Comparison of ENCODE assay signal across 8 cellular contexts in the genomic region with DNA sequence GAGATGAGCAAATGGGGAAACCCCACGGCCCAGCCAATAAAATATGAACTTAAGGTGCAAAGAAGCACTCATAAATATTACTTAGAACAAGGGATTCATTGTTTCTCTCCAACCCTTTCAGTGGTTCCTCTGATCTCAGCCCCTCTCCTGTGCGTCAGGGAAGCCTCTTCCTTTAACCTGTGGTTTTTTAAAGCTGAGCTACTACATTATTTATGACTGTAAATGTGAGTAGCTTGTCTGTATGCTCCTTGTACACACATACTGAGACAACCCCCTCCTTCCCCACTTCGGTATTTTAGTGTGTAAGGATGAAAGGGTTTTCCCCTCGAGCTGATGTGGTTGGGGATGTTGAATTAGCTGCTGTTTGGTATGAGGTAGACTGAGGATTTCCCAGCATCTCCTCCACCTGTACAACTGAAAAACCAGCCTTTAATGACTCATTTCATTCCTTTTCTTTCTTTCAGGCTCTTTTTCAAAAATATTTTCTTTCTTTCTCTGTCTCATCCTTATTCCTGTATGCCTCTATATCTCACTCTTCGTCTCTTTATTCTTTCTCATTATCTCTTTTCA. TPM values are rescaled to one million over a fixed set of nuclear protein-coding genes. Genes with fewer than 3 reads are reported as not detected.
DNase-seq lines count a peak whose midpoint lies in the region; ATAC-seq and TF ChIP-seq lines count a peak whose summit lies in the region.

No MANE protein-coding gene starts in this region.

- in situ Hi-C loops in Caki2 (cut with HindIII; ENCODE audit: low pct_unique_long_range_greater_than_20kb, low sequenced_read_pairs) = no loop called here

- H3K27me3 ChIP-seq in suprapubic skin (no peaks in the 10 kb centered on the region), colonic mucosa (no peaks in the 10 kb centered on the region)

- no peak overlapping the region for H3K9ac ChIP-seq in colonic mucosa (ENCODE audit: low read depth in 2 of 2, low read length in 2 of 2)

- H3K36me3 ChIP-seq in suprapubic skin (no peaks in the 10 kb centered on the region), colonic mucosa (no peaks in the 10 kb centered on the region)

- 46% methylated on average over 5 of the region's 5 CpGs for WGBS in suprapubic skin

- H3K27ac ChIP-seq in suprapubic skin (no peak overlapping the region), colonic mucosa (no peak overlapping the region)

- H3K4me3 ChIP-seq in suprapubic skin (no peak overlapping the region), colonic mucosa (no peak overlapping the region)

- ATAC-seq in GM19397 (IDR thresholded peaks at IDR 0.05; ENCODE audit: unreplicated experiment) (peak; percentile 94), HG03175 (IDR thresholded peaks at IDR 0.05; ENCODE audit: unreplicated experiment) (peak; percentile 90)

- H3K9me3 ChIP-seq in suprapubic skin = no peaks in the 10 kb centered on the region
- no peaks in the 10 kb centered on the region for H3K9me3 ChIP-seq in colonic mucosa

- DNase-seq in Caki2 (ENCODE audit: low read depth) (peak; percentile 98), amniotic epithelial cell (ENCODE audit: low read depth) (peak; percentile 62), suprapubic skin (ENCODE audit: low spot score in 2 of 2) (no peak), colonic mucosa (no peak), NCI-H1092 (lab: John Stamatoyannopoulos, UW) (no peak)
- no peak for DNase-seq in activated naive CD4-positive, alpha-beta T cell treated with anti-CD3 and anti-CD28 coated beads, Interleukin-2, amount 50 U/mL, for 16 hours

- no peaks in the 10 kb centered on the region for H3K4me1 ChIP-seq in suprapubic skin
- no peaks in the 10 kb centered on the region for H3K4me1 ChIP-seq in colonic mucosa

- intact Hi-C loops in colonic mucosa (cut with DNase I) = no loop called here

- TF ChIP-seq CTCF in suprapubic skin (IDR thresholded peaks at IDR 0.05) = no peak
- no peak for TF ChIP-seq CTCF in colonic mucosa (IDR thresholded peaks at IDR 0.05)

- TF ChIP-seq POLR2A in suprapubic skin (IDR thresholded peaks at IDR 0.05) = no peak

- no peak for TF ChIP-seq EP300 in suprapubic skin (IDR thresholded peaks at IDR 0.05)

RNA-seq across cellular contexts. Expression of a gene that starts 6.4 kb away (rescaled TPM):
- total RNA-seq in Caki2 (2014; rRNA removed; shearing (Covaris generic); ENCODE audit: low replicate concordance) = not detected in 2 replicates
- under 1 TPM in 1 of 4 donors, not detected in 3; 0.13 TPM for total RNA-seq in suprapubic skin
- 1 to 10 TPM; 2.4 to 3.2 TPM for total RNA-seq in colonic mucosa

Comparison
In these comparisons a context has a peak if more than half of its experiments do, and no peak if none do; other contexts are left out.
1. DNase-seq: peak in Caki2 (single experiment) and amniotic epithelial cell (single experiment); none in suprapubic skin (0 of 2), activated naive CD4-positive, alpha-beta T cell treated with anti-CD3 and anti-CD28 coated beads, Interleukin-2, amount 50 U/mL, for 16 hours (single experiment), colonic mucosa (single experiment) and NCI-H1092 (single experiment).